Comparison of ENCODE assay signal across 24 cellular contexts in the genomic region with DNA sequence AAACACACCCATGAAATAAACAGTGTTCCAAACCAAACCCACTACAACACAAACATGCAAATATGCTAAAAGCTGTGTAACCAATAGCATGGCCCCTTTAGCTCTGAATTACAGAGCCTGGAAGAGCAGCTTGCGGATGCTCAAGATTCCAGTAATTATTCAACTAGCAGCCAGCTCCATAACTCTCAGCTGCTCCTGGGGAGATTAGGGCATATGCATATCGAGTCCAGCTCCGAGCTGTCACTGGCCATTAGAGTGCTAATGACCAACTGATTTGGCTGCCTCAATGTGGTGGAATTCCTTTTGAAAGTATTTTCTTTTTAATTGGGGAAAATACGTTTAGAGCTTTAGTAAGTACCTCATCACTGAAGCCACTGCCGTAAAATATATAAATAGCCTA.
"Had no signal": no experiment of that assay in that cellular context is flagged by ENCODE, and none has a peak within 500 bp of the region (broad histone marks: within the 10 kb centered on the region; RNA-seq: fewer than 3 reads in every experiment).

No MANE protein-coding gene starts in this region.

- H3K9me3 ChIP-seq: adrenal gland, breast epithelium, gastroesophageal sphincter, mucosa of descending colon, right atrium auricular region, tibial nerve had no signal

- H3K4me1 ChIP-seq: adrenal gland, breast epithelium, gastroesophageal sphincter, right atrium auricular region, tibial nerve had no signal

- H3K36me3 ChIP-seq: adrenal gland, breast epithelium, gastroesophageal sphincter, right atrium auricular region, tibial nerve had no signal

- H3K4me3 ChIP-seq: adrenal gland, breast epithelium, gastroesophageal sphincter, mucosa of descending colon, right atrium auricular region, tibial nerve had no signal

- H3K27me3 ChIP-seq: adrenal gland, breast epithelium, gastroesophageal sphincter, right atrium auricular region, tibial nerve had no signal

- FAIRE-seq: astrocyte, keratinocyte had no signal

- ATAC-seq: activated T-cell treated with anti-CD3 and anti-CD28 coated beads, Interleukin-2, amount 50 U/mL, for 4 hours; gastroesophageal sphincter; left colon; mucosa of descending colon; stimulated activated effector memory CD8-positive, alpha-beta T cell treated with anti-CD3 and anti-CD28 coated beads, Interleukin-12 subunit alpha, Interleukin-12 subunit beta, amount 100 ng/mL, for 72 hours; stimulated activated naive CD8-positive, alpha-beta T cell treated with anti-CD3 and anti-CD28 coated beads, Interleukin-15, amount 100 ng/mL, for 72 hours had no signal

- H3K27ac ChIP-seq: adrenal gland, breast epithelium, epithelial cell of prostate, gastroesophageal sphincter, right atrium auricular region, tibial nerve had no signal

- DNase-seq: activated CD4-positive, alpha-beta T cell treated with anti-CD3 and anti-CD28 coated beads for 4 hours; activated CD4-positive, alpha-beta T cell treated with anti-CD3 and anti-CD28 coated beads, Interleukin-2, amount 50 U/mL, for 48 hours; activated CD4-positive, CD25-positive, alpha-beta regulatory T cell; activated CD8-positive, alpha-beta memory T cell treated with anti-CD3 and anti-CD28 coated beads, Interleukin-2, amount 50 U/mL, for 48 hours; activated naive CD4-positive, alpha-beta T cell; activated T-cell treated with anti-CD3 and anti-CD28 coated beads, Interleukin-2, amount 50 U/mL, for 4 hours; adrenal gland; cortex of kidney; left colon; mesenchymal stem cell; mucosa of descending colon; naive B cell; posterior cingulate gyrus; stimulated activated CD4-positive, alpha-beta T cell treated with anti-CD3 and anti-CD28 coated beads, Interleukin-12 subunit alpha, Interleukin-12 subunit beta, amount 100 ng/mL, for 4 hours; stimulated activated naive CD8-positive, alpha-beta T cell treated with anti-CD3 and anti-CD28 coated beads, Interleukin-15, amount 100 ng/mL, for 72 hours; T1000 had no signal
